In the genomic region with DNA sequence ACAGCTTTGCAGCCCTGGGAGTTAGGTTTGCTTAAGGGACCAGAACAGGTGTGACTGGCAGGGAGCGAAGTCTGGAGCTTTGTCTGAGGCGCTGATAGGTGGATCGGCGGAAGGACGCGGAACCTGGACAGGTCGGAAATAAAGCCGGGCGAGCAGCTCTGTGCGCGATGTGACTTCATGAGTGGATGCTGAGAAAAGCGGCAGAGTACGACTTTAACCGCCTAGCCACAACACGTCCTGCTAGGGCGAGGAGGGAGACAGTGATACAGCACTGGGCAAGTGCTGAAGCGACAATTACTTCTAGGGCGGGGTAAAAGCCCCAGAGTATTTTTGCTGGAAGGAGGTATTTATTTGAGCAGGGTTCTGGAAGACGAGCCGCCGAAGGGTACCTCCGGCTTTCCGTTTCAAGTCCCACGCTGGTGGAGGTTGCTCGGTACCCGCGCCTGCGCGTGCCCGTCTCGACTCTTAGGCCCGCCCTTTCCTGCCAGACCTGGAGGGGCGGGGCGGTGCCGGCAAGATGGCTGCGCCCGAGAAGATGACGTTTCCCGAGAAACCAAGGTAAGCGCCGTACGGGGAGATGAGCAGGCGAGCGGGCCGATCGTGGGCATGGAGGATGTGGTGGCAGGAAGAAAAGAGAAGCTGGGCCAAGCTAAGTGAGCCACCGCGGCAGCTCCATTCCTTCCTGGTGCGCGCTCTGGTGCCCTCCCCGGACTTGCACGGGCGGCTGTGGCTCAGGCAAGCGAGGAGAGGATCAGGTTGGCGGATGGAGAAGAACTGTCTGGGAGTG, we compare ENCODE assay signal across 1 cellular context.
A peak's percentile ranks its signal among the peaks of the same experiment; 100 is the strongest.
TF ChIP-seq lines count a peak whose summit lies in the region.

A gene with protein sequence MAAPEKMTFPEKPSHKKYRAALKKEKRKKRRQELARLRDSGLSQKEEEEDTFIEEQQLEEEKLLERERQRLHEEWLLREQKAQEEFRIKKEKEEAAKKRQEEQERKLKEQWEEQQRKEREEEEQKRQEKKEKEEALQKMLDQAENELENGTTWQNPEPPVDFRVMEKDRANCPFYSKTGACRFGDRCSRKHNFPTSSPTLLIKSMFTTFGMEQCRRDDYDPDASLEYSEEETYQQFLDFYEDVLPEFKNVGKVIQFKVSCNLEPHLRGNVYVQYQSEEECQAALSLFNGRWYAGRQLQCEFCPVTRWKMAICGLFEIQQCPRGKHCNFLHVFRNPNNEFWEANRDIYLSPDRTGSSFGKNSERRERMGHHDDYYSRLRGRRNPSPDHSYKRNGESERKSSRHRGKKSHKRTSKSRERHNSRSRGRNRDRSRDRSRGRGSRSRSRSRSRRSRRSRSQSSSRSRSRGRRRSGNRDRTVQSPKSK (plus strand): TSS at position 506 of the 787 bp plus-strand sequence. CDS start 12 bp downstream, at position 518.

TF ChIP-seq in IMR-90, 13 proteins besides CTCF, POLR2A, EP300 and RAD21:
- TF ChIP-seq BHLHE40 (IDR thresholded peaks at IDR 0.05; ENCODE audit: low read depth, low read length): peak; percentile 11; the same call in 1 of the 2 replicates
- TF ChIP-seq, protein P1, sequence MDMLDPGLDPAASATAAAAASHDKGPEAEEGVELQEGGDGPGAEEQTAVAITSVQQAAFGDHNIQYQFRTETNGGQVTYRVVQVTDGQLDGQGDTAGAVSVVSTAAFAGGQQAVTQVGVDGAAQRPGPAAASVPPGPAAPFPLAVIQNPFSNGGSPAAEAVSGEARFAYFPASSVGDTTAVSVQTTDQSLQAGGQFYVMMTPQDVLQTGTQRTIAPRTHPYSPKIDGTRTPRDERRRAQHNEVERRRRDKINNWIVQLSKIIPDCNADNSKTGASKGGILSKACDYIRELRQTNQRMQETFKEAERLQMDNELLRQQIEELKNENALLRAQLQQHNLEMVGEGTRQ (IDR thresholded peaks at IDR 0.05; ENCODE audit: low read depth, low read length): no peak
- 0 out of 2 replicates have a peak, but pooled peaks have one; percentile 13 for TF ChIP-seq MXI1 (IDR thresholded peaks at IDR 0.05; ENCODE audit: borderline replicate concordance, low read depth, low read length)
- TF ChIP-seq FOS (IDR thresholded peaks at IDR 0.05; ENCODE audit: low read depth, low read length): no peak
